Comparison of ENCODE assay signal across 4 cellular contexts in genomic region chr18:65922103-65922502, GRCh38.
"Had no signal": no experiment of that assay in that cellular context is flagged by ENCODE, and none has a peak within 500 bp of the region (broad histone marks: within the 10 kb centered on the region; RNA-seq: fewer than 3 reads in every experiment).

No MANE protein-coding gene starts in this region.

- DNase-seq: IMR-90, KBM-7 had no signal

- H3K27ac ChIP-seq: HL-60 had no signal

- H3K4me3 ChIP-seq: K562 had no signal
